In genomic region chr6:169211881-169212280, GRCh38 we compare ENCODE assay signal across 21 cellular contexts. TPM values are rescaled to one million over a fixed set of nuclear protein-coding genes. Genes with fewer than 3 reads are reported as not detected.
DNase-seq lines count a peak whose midpoint lies in the region; ATAC-seq lines count a peak whose summit lies in the region.
"Had no signal": no experiment of that assay in that cellular context is flagged by ENCODE, and none has a peak within 500 bp of the region (broad histone marks: within the 10 kb centered on the region; RNA-seq: fewer than 3 reads in every experiment).

No MANE protein-coding gene starts in this region.

- peaks cover 4% of the 10 kb centered on the region for H3K36me3 Mint-ChIP-seq in activated CD4-positive, alpha-beta T cell treated with anti-CD3 and anti-CD28 coated beads, Interleukin-2, amount 10 ng/mL, durations not matched to agents 24 days and 14 days (ENCODE audit: low read depth)
- peaks cover 0 to 34% (median 3%) of the 10 kb centered on the region in 3 donors for H3K36me3 Mint-ChIP-seq in CD8-positive, alpha-beta memory T cell
- no peaks in the 10 kb centered on the region for H3K36me3 Mint-ChIP-seq in activated T-helper 17 cell treated with anti-CD3 and anti-CD28 coated beads, Interleukin-2, amount 50 U/mL, for 72 hours (ENCODE audit: low read depth)
- peaks cover 0 to 30% (median 27%) of the 10 kb centered on the region in 3 donors for H3K36me3 Mint-ChIP-seq in naive thymus-derived CD8-positive, alpha-beta T cell

- H3K27ac Mint-ChIP-seq in activated CD4-positive, alpha-beta T cell treated with anti-CD3 and anti-CD28 coated beads, Interleukin-2, amount 10 ng/mL, durations not matched to agents 24 days and 14 days = no peak overlapping the region
- H3K27ac Mint-ChIP-seq in CD8-positive, alpha-beta memory T cell = peak overlapping the region in 2 of 8 donors; percentile 28 to 40
- no peak overlapping the region for H3K27ac Mint-ChIP-seq in activated T-helper 17 cell treated with anti-CD3 and anti-CD28 coated beads, Interleukin-2, amount 50 U/mL, for 72 hours
- H3K27ac Mint-ChIP-seq in naive thymus-derived CD8-positive, alpha-beta T cell = peak overlapping the region in 2 of 10 donors; percentile 43 to 79
- H3K27ac Mint-ChIP-seq: GM23338 had no signal

- ATAC-seq in activated T-helper 17 cell treated with anti-CD3 and anti-CD28 coated beads, Interleukin-2, amount 50 U/mL, for 72 hours (replicated peaks) = no peak
- ATAC-seq in naive thymus-derived CD8-positive, alpha-beta T cell = no peak
- ATAC-seq: A549, GM23338, left ventricle myocardium superior had no signal

- H3K27me3 Mint-ChIP-seq in activated CD4-positive, alpha-beta T cell treated with anti-CD3 and anti-CD28 coated beads, Interleukin-2, amount 10 ng/mL, durations not matched to agents 24 days and 14 days = no peaks in the 10 kb centered on the region
- H3K27me3 Mint-ChIP-seq in CD8-positive, alpha-beta memory T cell = no peaks in the 10 kb centered on the region
- peaks cover under 1% of the 10 kb centered on the region for H3K27me3 Mint-ChIP-seq in activated T-helper 17 cell treated with anti-CD3 and anti-CD28 coated beads, Interleukin-2, amount 50 U/mL, for 72 hours
- H3K27me3 Mint-ChIP-seq in naive thymus-derived CD8-positive, alpha-beta T cell = no peaks in the 10 kb centered on the region

- H3K9me3 Mint-ChIP-seq in activated CD4-positive, alpha-beta T cell treated with anti-CD3 and anti-CD28 coated beads, Interleukin-2, amount 10 ng/mL, durations not matched to agents 24 days and 14 days = peaks cover 43% of the 10 kb centered on the region
- peaks cover 6 to 17% (median 12%) of the 10 kb centered on the region in 5 donors for H3K9me3 Mint-ChIP-seq in CD8-positive, alpha-beta memory T cell
- peaks cover 11% of the 10 kb centered on the region for H3K9me3 Mint-ChIP-seq in activated T-helper 17 cell treated with anti-CD3 and anti-CD28 coated beads, Interleukin-2, amount 50 U/mL, for 72 hours
- H3K9me3 Mint-ChIP-seq in naive thymus-derived CD8-positive, alpha-beta T cell = peaks cover 4 to 44% (median 16%) of the 10 kb centered on the region in 9 donors

- POLR2A ChIA-PET in CD8-positive, alpha-beta memory T cell (lab: Charles Lee) = no interaction called here
- POLR2A ChIA-PET in naive thymus-derived CD8-positive, alpha-beta T cell (lab: Charles Lee) = no interaction called here

- H3K27ac ChIP-seq in CD8-positive, alpha-beta memory T cell (ENCODE audit: low read depth, low read length) = no peak overlapping the region

- H3K36me3 ChIP-seq in CD8-positive, alpha-beta memory T cell (ENCODE audit: insufficient read depth, low read length) = no peaks in the 10 kb centered on the region
- H3K36me3 ChIP-seq: BLaER1 treated with 17β-estradiol and CSF1 and Interleukin-3, amounts not matched to agents 10 nM and 100 nM had no signal

- no peaks in the 10 kb centered on the region for H3K9me3 ChIP-seq in CD8-positive, alpha-beta memory T cell (ENCODE audit: low read length)
- H3K9me3 ChIP-seq: A549 had no signal

- H3K27me3 ChIP-seq in CD8-positive, alpha-beta memory T cell (ENCODE audit: insufficient read depth, low read length, poor library complexity, severe bottlenecking) = no peaks in the 10 kb centered on the region
- H3K27me3 ChIP-seq: BLaER1 treated with 17β-estradiol and CSF1 and Interleukin-3, amounts not matched to agents 10 nM and 100 nM had no signal

- H3K4me3 Mint-ChIP-seq in activated CD4-positive, alpha-beta T cell treated with anti-CD3 and anti-CD28 coated beads, Interleukin-2, amount 10 ng/mL, durations not matched to agents 24 days and 14 days = peak overlapping the region; percentile 10
- peak overlapping the region in 5 of 7 donors; percentile 11 to 73 (median 57) for H3K4me3 Mint-ChIP-seq in CD8-positive, alpha-beta memory T cell
- peak overlapping the region; percentile 15 for H3K4me3 Mint-ChIP-seq in activated T-helper 17 cell treated with anti-CD3 and anti-CD28 coated beads, Interleukin-2, amount 50 U/mL, for 72 hours
- peak overlapping the region in 7 of 10 donors; percentile 7 to 68 (median 46) for H3K4me3 Mint-ChIP-seq in naive thymus-derived CD8-positive, alpha-beta T cell
- H3K4me3 Mint-ChIP-seq: GM23338 had no signal

- H3K4me1 ChIP-seq in CD8-positive, alpha-beta memory T cell (ENCODE audit: insufficient read depth, low read length) = peaks cover 4% of the 10 kb centered on the region

- intact Hi-C loops in activated CD4-positive, alpha-beta T cell treated with anti-CD3 and anti-CD28 coated beads, Interleukin-2, amount 10 ng/mL, durations not matched to agents 24 days and 14 days (cut with micrococcal nuclease) = loop anchor here (5.0 to 10.0 kb wide), 2 partner anchors 317 to 510 kb away; partner anchors contain the start of gene PHF10

- DNase-seq in activated CD4-positive, alpha-beta T cell treated with anti-CD3 and anti-CD28 coated beads, Interleukin-2, amount 10 ng/mL, durations not matched to agents 24 days and 14 days = no peak
- no peak for DNase-seq in activated CD4-positive, alpha-beta T cell treated with anti-CD3 and anti-CD28 coated beads for 4 hours
- no peak for DNase-seq in CD8-positive, alpha-beta memory T cell
- DNase-seq in naive thymus-derived CD8-positive, alpha-beta T cell = no peak
- DNase-seq in hippocampal formation (lab: John Stamatoyannopoulos, UW) = no peak
- no peak for DNase-seq in HPDE6-E6E7 (ENCODE audit: extremely low spot score)
- DNase-seq in mucosa of gallbladder (ENCODE audit: low spot score) = no peak
- DNase-seq: DMS 273 treated with DMSO at 0.1 percent for 48 hours; GF-D8; left ventricle myocardium superior; NCI-H1436; NCI-H526; posterior cingulate gyrus; Right ventricle myocardium superior; stimulated activated CD4-positive, alpha-beta T cell treated with anti-CD3 and anti-CD28 coated beads, Interleukin-1b, Interleukin-23, amount 100 ng/mL, for 48 hours had no signal

- H3K4me1 Mint-ChIP-seq in activated CD4-positive, alpha-beta T cell treated with anti-CD3 and anti-CD28 coated beads, Interleukin-2, amount 10 ng/mL, durations not matched to agents 24 days and 14 days = peaks cover 11% of the 10 kb centered on the region
- H3K4me1 Mint-ChIP-seq in CD8-positive, alpha-beta memory T cell = peaks cover 22 to 27% (median 27%) of the 10 kb centered on the region in 3 donors
- peaks cover 9% of the 10 kb centered on the region for H3K4me1 Mint-ChIP-seq in activated T-helper 17 cell treated with anti-CD3 and anti-CD28 coated beads, Interleukin-2, amount 50 U/mL, for 72 hours
- H3K4me1 Mint-ChIP-seq in naive thymus-derived CD8-positive, alpha-beta T cell = peaks cover 8 to 25% (median 13%) of the 10 kb centered on the region in 4 donors

- CTCF ChIA-PET in CD8-positive, alpha-beta memory T cell (lab: Charles Lee) = no interaction called here

- H3K4me3 ChIP-seq in CD8-positive, alpha-beta memory T cell (ENCODE audit: low read length) = no peak overlapping the region
- H3K4me3 ChIP-seq: BLaER1 treated with 17β-estradiol and CSF1 and Interleukin-3, amounts not matched to agents 10 nM and 100 nM had no signal

RNA-seq across cellular contexts. Expression of gene THBS2, which starts 41.8 kb away (rescaled TPM):
- not detected in 2 replicates for total RNA-seq in activated CD4-positive, alpha-beta T cell treated with anti-CD3 and anti-CD28 coated beads, Interleukin-2, amount 10 ng/mL, durations not matched to agents 24 days and 14 days
- total RNA-seq in CD8-positive, alpha-beta memory T cell = not detected
- polyA plus RNA-seq in CD8-positive, alpha-beta memory T cell = 0.03 TPM
- not detected for total RNA-seq in activated T-helper 17 cell treated with anti-CD3 and anti-CD28 coated beads, Interleukin-2, amount 50 U/mL, for 72 hours
- not detected for total RNA-seq in naive thymus-derived CD8-positive, alpha-beta T cell
- under 1 TPM; 0.02 to 0.06 (median 0.05) TPM for polyA plus RNA-seq in naive thymus-derived CD8-positive, alpha-beta T cell
- total RNA-seq in mucosa of gallbladder = 21.9 TPM
- total RNA-seq: activated CD8-positive, alpha-beta memory T cell treated with anti-CD3 and anti-CD28 coated beads for 36 hours; T-helper 1 cell treated with Interleukin-12 subunit alpha and Interleukin-12 subunit beta and Interleukin-4 antibody, amounts not matched to agents 30 ng/mL and 1 ng/mL, for 36 hours had no signal

Comparison
In these comparisons a context has a peak if more than half of its experiments do, and no peak if none do; other contexts are left out.
1. RNA of gene THBS2, which starts 41.8 kb away (total RNA-seq): 21.9 TPM in mucosa of gallbladder (single experiment); not detected in CD8-positive, alpha-beta memory T cell, not detected in activated CD4-positive, alpha-beta T cell treated with anti-CD3 and anti-CD28 coated beads, Interleukin-2, amount 10 ng/mL, durations not matched to agents 24 days and 14 days, not detected in activated T-helper 17 cell treated with anti-CD3 and anti-CD28 coated beads, Interleukin-2, amount 50 U/mL, for 72 hours and not detected in naive thymus-derived CD8-positive, alpha-beta T cell; every median in the first group is over 10 times any median in the second.
2. Peak in every context shown above with its lines, with median percentiles within 50 percentile points of each other: H3K4me3 Mint-ChIP-seq.